ENCODE assay signal across 1 cellular context in genomic region chr19:2233601-2234280, GRCh38.
TF ChIP-seq lines count a peak whose summit lies in the region.

No MANE protein-coding gene starts in this region.

TF ChIP-seq in IMR-90, 13 proteins besides CTCF, POLR2A, EP300 and RAD21:
- TF ChIP-seq CHD1 (IDR thresholded peaks at IDR 0.05; ENCODE audit: low read depth, low read length) (no peak), MAZ (IDR thresholded peaks at IDR 0.05; ENCODE audit: borderline replicate concordance, low read depth, low read length) (no peak), MXI1 (IDR thresholded peaks at IDR 0.05; ENCODE audit: borderline replicate concordance, low read depth, low read length) (no peak), FOS (IDR thresholded peaks at IDR 0.05; ENCODE audit: low read depth, low read length) (no peak), CEBPB (IDR thresholded peaks at IDR 0.05; ENCODE audit: low read depth, low read length) (no peak), BHLHE40 (IDR thresholded peaks at IDR 0.05; ENCODE audit: low read depth, low read length) (no peak)
TF ChIP-seq in IMR-90: peak in this region for 0.
